Comparison of ENCODE assay signal across 12 cellular contexts in the genomic region with DNA sequence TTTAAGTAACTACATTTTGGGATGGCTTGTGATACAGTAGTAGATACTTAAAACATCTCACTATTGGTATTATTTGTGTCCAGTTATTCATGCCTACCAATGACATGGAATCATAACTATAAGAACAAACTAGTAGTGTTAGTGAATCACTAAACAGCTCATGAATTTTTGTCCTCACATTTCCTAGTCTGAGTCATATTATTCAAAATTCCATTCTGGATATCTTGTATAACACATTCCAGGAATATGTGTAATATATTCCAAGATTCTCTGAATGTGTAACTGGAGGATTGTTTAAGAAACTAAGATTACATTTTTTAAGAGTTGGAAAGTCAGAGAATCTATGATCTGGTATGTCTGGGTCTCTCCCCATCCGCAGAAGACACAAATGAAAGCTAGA.
A peak's percentile ranks its signal among the peaks of the same experiment; 100 is the strongest.
DNase-seq lines count a peak whose midpoint lies in the region; ATAC-seq and TF ChIP-seq lines count a peak whose summit lies in the region.
"Had no signal": no experiment of that assay in that cellular context is flagged by ENCODE, and none has a peak within 500 bp of the region (broad histone marks: within the 10 kb centered on the region; RNA-seq: fewer than 3 reads in every experiment).

No MANE protein-coding gene starts in this region.

- peaks cover 7% of the 10 kb centered on the region for H3K36me3 Mint-ChIP-seq in chondrocyte (ENCODE audit: low read depth)
- H3K36me3 Mint-ChIP-seq in activated CD4-positive, alpha-beta T cell treated with anti-CD3 and anti-CD28 coated beads, Interleukin-2, amount 10 ng/mL, durations not matched to agents 24 days and 14 days (ENCODE audit: low read depth) = no peaks in the 10 kb centered on the region
- H3K36me3 Mint-ChIP-seq: CD14-positive monocyte had no signal

- no peak overlapping the region for H3K4me3 Mint-ChIP-seq in chondrocyte (ENCODE audit: unreplicated experiment)
- H3K4me3 Mint-ChIP-seq in activated CD4-positive, alpha-beta T cell treated with anti-CD3 and anti-CD28 coated beads, Interleukin-2, amount 10 ng/mL, durations not matched to agents 24 days and 14 days = no peak overlapping the region
- H3K4me3 Mint-ChIP-seq: CD14-positive monocyte had no signal

- DNase-seq in AG08395 (ENCODE audit: low spot score) (peak; percentile 85), chondrocyte (ENCODE audit: low spot score) (no peak), kidney glomerular epithelial cell (lab: John Stamatoyannopoulos, UW) (peak; percentile 84)
- no peak for DNase-seq in activated CD8-positive, alpha-beta memory T cell treated with anti-CD3 and anti-CD28 coated beads for 24 hours
- no peak for DNase-seq in activated CD4-positive, alpha-beta T cell treated with anti-CD3 and anti-CD28 coated beads, Interleukin-2, amount 10 ng/mL, durations not matched to agents 24 days and 14 days
- DNase-seq: activated CD8-positive, alpha-beta memory T cell treated with anti-CD3 and anti-CD28 coated beads, Interleukin-2, amount 50 U/mL, for 48 hours; gastrocnemius medialis had no signal

- TF ChIP-seq RAD21 in Ishikawa (IDR thresholded peaks at IDR 0.05; ENCODE audit: low read depth) = no peak

- H3K9me3 Mint-ChIP-seq in chondrocyte (ENCODE audit: low read depth) = peaks cover 17% of the 10 kb centered on the region
- H3K9me3 Mint-ChIP-seq in activated CD4-positive, alpha-beta T cell treated with anti-CD3 and anti-CD28 coated beads, Interleukin-2, amount 10 ng/mL, durations not matched to agents 24 days and 14 days = peaks cover 6% of the 10 kb centered on the region

- ATAC-seq in HG02642 (IDR thresholded peaks at IDR 0.05; ENCODE audit: poor library complexity, unreplicated experiment) = no peak
- no peak for ATAC-seq in HG03469 (IDR thresholded peaks at IDR 0.05; ENCODE audit: unreplicated experiment)
- ATAC-seq: gastrocnemius medialis had no signal

- intact Hi-C loops in activated CD4-positive, alpha-beta T cell treated with anti-CD3 and anti-CD28 coated beads, Interleukin-2, amount 10 ng/mL, durations not matched to agents 24 days and 14 days (cut with micrococcal nuclease) = no loop called here

- no peak for TF ChIP-seq EP300 in Ishikawa (IDR thresholded peaks at IDR 0.05; ENCODE audit: borderline replicate concordance)

- peak overlapping the region; percentile 86 for H3K27ac Mint-ChIP-seq in chondrocyte (ENCODE audit: unreplicated experiment)
- H3K27ac Mint-ChIP-seq in activated CD4-positive, alpha-beta T cell treated with anti-CD3 and anti-CD28 coated beads, Interleukin-2, amount 10 ng/mL, durations not matched to agents 24 days and 14 days = no peak overlapping the region
- H3K27ac Mint-ChIP-seq: CD14-positive monocyte, progenitor cell of endocrine pancreas had no signal

- TF ChIP-seq CTCF in chondrocyte (IDR thresholded peaks at IDR 0.05) = no peak

- peaks cover 44% of the 10 kb centered on the region for H3K4me1 Mint-ChIP-seq in chondrocyte (ENCODE audit: low read depth)
- no peaks in the 10 kb centered on the region for H3K4me1 Mint-ChIP-seq in activated CD4-positive, alpha-beta T cell treated with anti-CD3 and anti-CD28 coated beads, Interleukin-2, amount 10 ng/mL, durations not matched to agents 24 days and 14 days
- H3K4me1 Mint-ChIP-seq: CD14-positive monocyte had no signal

- H3K27me3 Mint-ChIP-seq in chondrocyte (ENCODE audit: low read depth) = no peaks in the 10 kb centered on the region
- H3K27me3 Mint-ChIP-seq in activated CD4-positive, alpha-beta T cell treated with anti-CD3 and anti-CD28 coated beads, Interleukin-2, amount 10 ng/mL, durations not matched to agents 24 days and 14 days = no peaks in the 10 kb centered on the region
- H3K27me3 Mint-ChIP-seq: progenitor cell of endocrine pancreas had no signal

TF ChIP-seq in Ishikawa, 13 proteins besides CTCF, POLR2A, EP300 and RAD21:
- TF ChIP-seq YY1 (IDR thresholded peaks at IDR 0.05; ENCODE audit: low read depth) (no peak), CEBPB (IDR thresholded peaks at IDR 0.05) (no peak), TEAD4 (IDR thresholded peaks at IDR 0.05) (peak; percentile 38; the same call in 1 of the 2 replicates), FOXM1 (IDR thresholded peaks at IDR 0.05; ENCODE audit: borderline replicate concordance, low read depth) (peak; percentile 32; the same call in 1 of the 2 replicates)
- TF ChIP-seq, protein P1, sequence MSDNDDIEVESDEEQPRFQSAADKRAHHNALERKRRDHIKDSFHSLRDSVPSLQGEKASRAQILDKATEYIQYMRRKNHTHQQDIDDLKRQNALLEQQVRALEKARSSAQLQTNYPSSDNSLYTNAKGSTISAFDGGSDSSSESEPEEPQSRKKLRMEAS (IDR thresholded peaks at IDR 0.05) = no peak

Comparison
In these comparisons a context has a peak if more than half of its experiments do, and no peak if none do; other contexts are left out.
1. DNase-seq: peak in AG08395 (single experiment) and kidney glomerular epithelial cell (single experiment); none in chondrocyte (single experiment), activated CD8-positive, alpha-beta memory T cell treated with anti-CD3 and anti-CD28 coated beads for 24 hours (single experiment) and activated CD4-positive, alpha-beta T cell treated with anti-CD3 and anti-CD28 coated beads, Interleukin-2, amount 10 ng/mL, durations not matched to agents 24 days and 14 days (single experiment).